Comparison of ENCODE assay signal across 17 cellular contexts in the genomic region with DNA sequence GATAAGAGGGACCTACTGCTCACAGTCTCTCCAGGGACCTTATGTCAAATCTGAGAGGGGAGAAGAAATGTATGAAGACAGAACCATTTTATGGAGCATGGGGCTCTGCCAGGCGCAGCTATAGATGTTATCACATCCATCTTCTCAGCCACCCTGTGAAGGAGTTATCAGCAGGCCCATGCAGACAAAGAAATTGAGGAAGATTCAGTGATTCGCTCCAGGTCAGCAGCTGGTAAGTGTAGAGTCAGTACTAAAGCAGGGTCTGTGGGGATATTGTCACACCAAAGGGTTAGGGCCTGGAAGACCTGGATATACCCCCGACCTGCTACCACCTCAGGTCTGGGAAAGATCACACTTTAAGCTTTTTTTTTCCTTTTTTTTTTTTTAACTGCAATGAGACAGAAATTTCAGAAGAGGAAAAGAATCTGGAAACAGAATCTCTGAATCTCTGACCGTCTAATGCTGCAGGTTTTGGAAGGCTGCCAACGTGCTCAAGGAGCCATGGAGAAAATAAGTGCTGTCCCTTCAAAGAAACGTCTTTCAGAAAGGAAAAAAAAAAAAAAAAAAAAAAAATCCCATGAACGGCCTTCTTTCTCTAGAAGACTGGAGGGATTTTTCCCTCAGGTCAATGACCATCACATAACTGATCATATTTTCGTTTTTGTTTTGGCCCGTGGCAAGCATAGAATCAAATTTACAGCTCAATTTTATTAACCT.
DNase-seq lines count a peak whose midpoint lies in the region; ATAC-seq, FAIRE-seq and TF ChIP-seq lines count a peak whose summit lies in the region.
"Had no signal": no experiment of that assay in that cellular context is flagged by ENCODE, and none has a peak within 500 bp of the region (broad histone marks: within the 10 kb centered on the region; RNA-seq: fewer than 3 reads in every experiment).

No MANE protein-coding gene starts in this region.

- no peak for FAIRE-seq in K562 (lab: Jason Lieb, UNC)
- FAIRE-seq: D721Med had no signal

- POLR2A ChIA-PET in K562 (lab: Yijun Ruan, JAX) = interaction anchor here (0.6 kb wide), 1 partner anchor 1540 kb away, joined by 3 read pairs; no protein-coding TSS in a partner anchor

- DNase-seq in Daoy (ENCODE audit: low read depth) (peak; percentile 45), NCI-H1105 treated with DMSO at 0.1 percent for 48 hours (lab: John Stamatoyannopoulos, UW) (peak; percentile 34), K562 (ENCODE audit: extremely low read depth in 1 of 4, low spot score in 3 of 4) (peak in 1 of 4 experiments; percentile 6), osteocyte (ENCODE audit: extremely low spot score, unreplicated experiment) (no peak), AG20443 (ENCODE audit: low spot score) (no peak), D341Med (ENCODE audit: low spot score) (no peak), HCEC 1CT (no peak)
- DNase-seq in activated naive CD4-positive, alpha-beta T cell treated with anti-CD3 and anti-CD28 coated beads for 36 hours = no peak
- DNase-seq: activated CD4-positive, alpha-beta memory T cell treated with anti-CD3 and anti-CD28 coated beads, Interleukin-2, amount 10 ng/mL, durations not matched to agents 7 days and 5 days; activated naive CD4-positive, alpha-beta T cell treated with anti-CD3 and anti-CD28 coated beads, Interleukin-2, amount 10 ng/mL, durations not matched to agents 7 days and 5 days; left colon; MV-4-11; stimulated activated naive B cell treated with anti-CD40 and anti-IgM and Interleukin-4, amounts not matched to agents 10 μg/mL and 1 μg/mL and 100 μg/mL, for 72 hours; T-helper 2 cell had no signal

- no peaks in the 10 kb centered on the region for H3K9me1 ChIP-seq in K562 (ENCODE audit: control insufficient read depth, insufficient read depth, low read length)

- no peaks in the 10 kb centered on the region for H3K9me3 Mint-ChIP-seq in osteocyte (ENCODE audit: unreplicated experiment)
- no peaks in the 10 kb centered on the region for H3K9me3 Mint-ChIP-seq in activated naive CD4-positive, alpha-beta T cell treated with anti-CD3 and anti-CD28 coated beads for 36 hours
- H3K9me3 Mint-ChIP-seq: activated CD4-positive, alpha-beta memory T cell treated with anti-CD3 and anti-CD28 coated beads, Interleukin-2, amount 10 ng/mL, durations not matched to agents 7 days and 5 days; activated naive CD4-positive, alpha-beta T cell treated with anti-CD3 and anti-CD28 coated beads, Interleukin-2, amount 10 ng/mL, durations not matched to agents 7 days and 5 days; dendritic cell treated with granulocyte-macrophage colony-stimulating factor and Interleukin-4, amounts not matched to agents 40 ng/mL and 50 ng/mL, for 4 days; stimulated activated naive B cell treated with anti-CD40 and anti-IgM and Interleukin-4, amounts not matched to agents 10 μg/mL and 1 μg/mL and 100 μg/mL, for 72 hours had no signal

- TF ChIP-seq EP300 in K562 (IDR thresholded peaks at IDR 0.05; ENCODE audit: low read length) = no peak

- no peaks in the 10 kb centered on the region for H3K36me3 Mint-ChIP-seq in osteocyte (ENCODE audit: unreplicated experiment)
- no peaks in the 10 kb centered on the region for H3K36me3 Mint-ChIP-seq in activated naive CD4-positive, alpha-beta T cell treated with anti-CD3 and anti-CD28 coated beads for 36 hours (ENCODE audit: low read depth)
- H3K36me3 Mint-ChIP-seq: activated naive CD4-positive, alpha-beta T cell treated with anti-CD3 and anti-CD28 coated beads, Interleukin-2, amount 10 ng/mL, durations not matched to agents 7 days and 5 days; stimulated activated naive B cell treated with anti-CD40 and anti-IgM and Interleukin-4, amounts not matched to agents 10 μg/mL and 1 μg/mL and 100 μg/mL, for 72 hours had no signal

- no peaks in the 10 kb centered on the region for H3K36me3 ChIP-seq in K562 (ENCODE audit: control insufficient read depth, insufficient read depth, low read length)
- H3K36me3 ChIP-seq: gastroesophageal sphincter had no signal

- no peaks in the 10 kb centered on the region for H3K79me2 ChIP-seq in K562 (ENCODE audit: control insufficient read depth, insufficient read depth, low read length)

- H3K27ac ChIP-seq in K562 (ENCODE audit: extremely low read depth, low read depth, low read length) = no peak overlapping the region
- H3K27ac ChIP-seq: gastroesophageal sphincter had no signal

- no peak overlapping the region for H3K4me2 ChIP-seq in K562 (ENCODE audit: insufficient read depth, low read length)

- H2AFZ ChIP-seq in K562 (ENCODE audit: low read depth, low read length) = no peak overlapping the region

- BruUV-seq in K562 (replicated peaks; lab: Mats Ljungman, UMichigan) = no TSS peak

- H3K27me3 ChIP-seq in K562 (ENCODE audit: control insufficient read depth in 2 of 2, insufficient read depth in 2 of 2, low read length in 2 of 2) = peaks cover 13 to 29% of the 10 kb centered on the region in 2 experiments; a peak in 4 of 5 replicates
- H3K27me3 ChIP-seq: gastroesophageal sphincter had no signal

- H3K4me1 Mint-ChIP-seq in osteocyte (ENCODE audit: unreplicated experiment) = peaks cover 14% of the 10 kb centered on the region
- no peaks in the 10 kb centered on the region for H3K4me1 Mint-ChIP-seq in activated naive CD4-positive, alpha-beta T cell treated with anti-CD3 and anti-CD28 coated beads for 36 hours (ENCODE audit: low read depth)
- H3K4me1 Mint-ChIP-seq: activated CD4-positive, alpha-beta memory T cell treated with anti-CD3 and anti-CD28 coated beads, Interleukin-2, amount 10 ng/mL, durations not matched to agents 7 days and 5 days; activated naive CD4-positive, alpha-beta T cell treated with anti-CD3 and anti-CD28 coated beads, Interleukin-2, amount 10 ng/mL, durations not matched to agents 7 days and 5 days; stimulated activated naive B cell treated with anti-CD40 and anti-IgM and Interleukin-4, amounts not matched to agents 10 μg/mL and 1 μg/mL and 100 μg/mL, for 72 hours had no signal

- H3K27ac Mint-ChIP-seq in osteocyte (ENCODE audit: unreplicated experiment) = no peak overlapping the region
- H3K27ac Mint-ChIP-seq in activated naive CD4-positive, alpha-beta T cell treated with anti-CD3 and anti-CD28 coated beads for 36 hours = no peak overlapping the region
- H3K27ac Mint-ChIP-seq: activated CD4-positive, alpha-beta memory T cell treated with anti-CD3 and anti-CD28 coated beads, Interleukin-2, amount 10 ng/mL, durations not matched to agents 7 days and 5 days; activated naive CD4-positive, alpha-beta T cell treated with anti-CD3 and anti-CD28 coated beads, Interleukin-2, amount 10 ng/mL, durations not matched to agents 7 days and 5 days; dendritic cell treated with granulocyte-macrophage colony-stimulating factor and Interleukin-4, amounts not matched to agents 40 ng/mL and 50 ng/mL, for 4 days; stimulated activated naive B cell treated with anti-CD40 and anti-IgM and Interleukin-4, amounts not matched to agents 10 μg/mL and 1 μg/mL and 100 μg/mL, for 72 hours had no signal

- 0% methylated on average over 8 of the region's 9 CpGs for WGBS in K562 (ENCODE audit: insufficient coverage, low coverage, missing lambda C conversion rate)

- no peak for TF ChIP-seq RAD21 in K562 (CRISPR knock-in tag; conservative IDR thresholded peaks at IDR 0.05 in 1 of 2, IDR thresholded peaks at IDR 0.05 in 1 of 2)

- ATAC-seq in K562 = no peak
- ATAC-seq: gastroesophageal sphincter; left colon; stimulated activated naive B cell treated with anti-CD40 and anti-IgM and Interleukin-4, amounts not matched to agents 10 μg/mL and 1 μg/mL and 100 μg/mL, for 72 hours had no signal

- H3K4me3 Mint-ChIP-seq in osteocyte (ENCODE audit: unreplicated experiment) = peak overlapping the region; percentile 20
- no peak overlapping the region for H3K4me3 Mint-ChIP-seq in activated naive CD4-positive, alpha-beta T cell treated with anti-CD3 and anti-CD28 coated beads for 36 hours
- H3K4me3 Mint-ChIP-seq: activated CD4-positive, alpha-beta memory T cell treated with anti-CD3 and anti-CD28 coated beads, Interleukin-2, amount 10 ng/mL, durations not matched to agents 7 days and 5 days; activated naive CD4-positive, alpha-beta T cell treated with anti-CD3 and anti-CD28 coated beads, Interleukin-2, amount 10 ng/mL, durations not matched to agents 7 days and 5 days; dendritic cell treated with granulocyte-macrophage colony-stimulating factor and Interleukin-4, amounts not matched to agents 40 ng/mL and 50 ng/mL, for 4 days; stimulated activated naive B cell treated with anti-CD40 and anti-IgM and Interleukin-4, amounts not matched to agents 10 μg/mL and 1 μg/mL and 100 μg/mL, for 72 hours had no signal

- CTCF ChIA-PET in K562 (lab: Yijun Ruan, JAX; ENCODE audit: low intra/inter-chr PET ratio) = interaction anchor here (0.7 kb wide), 1 partner anchor 1288 kb away, joined by 3 read pairs; no protein-coding TSS in a partner anchor
- CTCF ChIA-PET in activated naive CD4-positive, alpha-beta T cell treated with anti-CD3 and anti-CD28 coated beads for 36 hours (lab: Charles Lee) = interaction anchor here (0.7 kb wide), 1 partner anchor 58 kb away, joined by 5 read pairs; no protein-coding TSS in a partner anchor

- no peaks in the 10 kb centered on the region for H3K4me1 ChIP-seq in K562 (replicated peaks in 1 of 2; ENCODE audit: control insufficient read depth in 2 of 2, insufficient read depth in 2 of 2, low read length in 2 of 2)

- TF ChIP-seq CTCF in K562 (IDR thresholded peaks at IDR 0.05 in 2 of 3, conservative IDR thresholded peaks at IDR 0.05 in 1 of 3; ENCODE audit: insufficient read depth in 2 of 3, low read depth in 1 of 3, low read length in 3 of 3) = no peak
- no peak for TF ChIP-seq CTCF in osteocyte (IDR thresholded peaks at IDR 0.05)

- H3K9ac ChIP-seq in K562 (ENCODE audit: insufficient read depth in 1 of 2, low read depth in 2 of 2, low read length in 2 of 2) = no peak overlapping the region

- no peaks in the 10 kb centered on the region for H3K27me3 Mint-ChIP-seq in osteocyte (ENCODE audit: unreplicated experiment)
- H3K27me3 Mint-ChIP-seq in activated naive CD4-positive, alpha-beta T cell treated with anti-CD3 and anti-CD28 coated beads for 36 hours (ENCODE audit: low read depth) = no peaks in the 10 kb centered on the region
- H3K27me3 Mint-ChIP-seq: activated CD4-positive, alpha-beta memory T cell treated with anti-CD3 and anti-CD28 coated beads, Interleukin-2, amount 10 ng/mL, durations not matched to agents 7 days and 5 days; dendritic cell treated with granulocyte-macrophage colony-stimulating factor and Interleukin-4, amounts not matched to agents 40 ng/mL and 50 ng/mL, for 4 days had no signal

- H3K4me3 ChIP-seq in K562 = no peak overlapping the region
- H3K4me3 ChIP-seq: gastroesophageal sphincter had no signal

- in situ Hi-C loops in K562 (cut with MboI) = loop anchor here (25.0 kb wide), 1 partner anchor 1667 kb away; a partner anchor contains a TSS

- intact Hi-C loops in K562 (cut with micrococcal nuclease) = no loop called here
- intact Hi-C loops in activated naive CD4-positive, alpha-beta T cell treated with anti-CD3 and anti-CD28 coated beads for 36 hours (cut with micrococcal nuclease) = no loop called here

- no peaks in the 10 kb centered on the region for H4K20me1 ChIP-seq in K562 (replicated peaks; ENCODE audit: control insufficient read depth, insufficient read depth, low read length)

- no peak for TF ChIP-seq POLR2A in K562 (conservative IDR thresholded peaks at IDR 0.05)

- no peaks in the 10 kb centered on the region for H3K9me3 ChIP-seq in K562 (replicated peaks; ENCODE audit: control insufficient read depth, insufficient read depth, low read depth, low read length)
- H3K9me3 ChIP-seq: gastroesophageal sphincter had no signal

Comparison
In these comparisons a context has a peak if more than half of its experiments do, and no peak if none do; other contexts are left out.
1. DNase-seq: peak in Daoy (single experiment) and NCI-H1105 treated with DMSO at 0.1 percent for 48 hours (single experiment); none in osteocyte (single experiment), AG20443 (single experiment), activated naive CD4-positive, alpha-beta T cell treated with anti-CD3 and anti-CD28 coated beads for 36 hours (single experiment), D341Med (single experiment) and HCEC 1CT (single experiment).